In the genomic region with DNA sequence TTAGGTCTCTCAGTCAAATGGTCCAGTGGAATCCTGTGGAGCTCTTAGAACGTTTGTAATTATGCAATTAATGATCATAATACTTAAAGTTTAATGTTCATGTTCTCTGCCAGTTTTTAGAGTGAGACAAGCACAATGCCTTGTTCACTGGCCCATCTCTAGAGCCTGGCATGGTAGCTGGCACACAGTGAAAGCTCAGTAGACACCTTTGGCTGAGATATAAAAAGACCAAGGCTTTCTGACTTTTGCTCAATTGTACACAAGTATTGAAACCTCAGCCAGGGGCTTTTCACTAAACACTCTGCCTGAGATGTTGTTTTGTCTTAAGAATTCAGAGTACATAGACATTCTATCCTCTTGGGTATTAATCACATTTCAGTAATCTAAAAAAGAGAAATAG, we compare ENCODE assay signal across 10 cellular contexts.
DNase-seq lines count a peak whose midpoint lies in the region; ATAC-seq and TF ChIP-seq lines count a peak whose summit lies in the region.
"Had no signal": no experiment of that assay in that cellular context is flagged by ENCODE, and none has a peak within 500 bp of the region (broad histone marks: within the 10 kb centered on the region; RNA-seq: fewer than 3 reads in every experiment).

No MANE protein-coding gene starts in this region.

- no peaks in the 10 kb centered on the region for H3K79me2 ChIP-seq in neural progenitor cell (ENCODE audit: low read depth)

- peaks cover 6% of the 10 kb centered on the region for H3K9me3 Mint-ChIP-seq in neural progenitor cell

- H3K36me3 Mint-ChIP-seq in T-helper 17 cell (ENCODE audit: low read depth) (peaks cover 3% of the 10 kb centered on the region), neural progenitor cell (no peaks in the 10 kb centered on the region)

- H3K4me1 Mint-ChIP-seq in T-helper 17 cell, result peaks cover 34% of the 10 kb centered on the region
- H3K4me1 Mint-ChIP-seq in neural progenitor cell, result peaks cover 43% of the 10 kb centered on the region

- DNase-seq in T-helper 17 cell (peak in 1 of 3 donors; percentile 21), neural progenitor cell (ENCODE audit: low spot score) (no peak), AG20443 (ENCODE audit: low spot score) (no peak), NCI-H524 (lab: John Stamatoyannopoulos, UW) (no peak), globus pallidus (ENCODE audit: low spot score) (no peak)
- DNase-seq: NCI-H2171 treated with DMSO at 0.1 percent for 48 hours had no signal

- H3K36me3 ChIP-seq in neural progenitor cell, result no peaks in the 10 kb centered on the region

- no peaks in the 10 kb centered on the region for H3K9me3 ChIP-seq in T-helper 17 cell (ENCODE audit: control insufficient read depth, low read length, poor library complexity, severe bottlenecking)
- H3K9me3 ChIP-seq in neural progenitor cell (ENCODE audit: low read depth), result no peaks in the 10 kb centered on the region

- H3K27ac ChIP-seq in neural progenitor cell, result no peak overlapping the region

- ATAC-seq in GM18867 (IDR thresholded peaks at IDR 0.05; ENCODE audit: unreplicated experiment) (peak; percentile 49), HG02623 (IDR thresholded peaks at IDR 0.05; ENCODE audit: unreplicated experiment) (peak; percentile 44), T-helper 17 cell (peak; percentile 59), HG02973 (IDR thresholded peaks at IDR 0.05; ENCODE audit: unreplicated experiment) (no peak)
- ATAC-seq: sciatic nerve had no signal

- H3K27me3 Mint-ChIP-seq in T-helper 17 cell (no peaks in the 10 kb centered on the region), neural progenitor cell (ENCODE audit: insufficient read depth, low read depth) (no peaks in the 10 kb centered on the region)

- H3F3A ChIP-seq in neural progenitor cell (ENCODE audit: low read depth), result no peaks in the 10 kb centered on the region

- no peak overlapping the region for H3K4me3 ChIP-seq in neural progenitor cell

- no peaks in the 10 kb centered on the region for H4K20me1 ChIP-seq in neural progenitor cell (ENCODE audit: low read depth)

- H3K9ac ChIP-seq in neural progenitor cell, result no peak overlapping the region

- peaks cover 39% of the 10 kb centered on the region for H3K4me1 ChIP-seq in neural progenitor cell

- H3K4me3 Mint-ChIP-seq in T-helper 17 cell (peak overlapping the region; percentile 82), neural progenitor cell (no peak overlapping the region)

- H3K27ac Mint-ChIP-seq in T-helper 17 cell (peak overlapping the region; percentile 97), neural progenitor cell (peak overlapping the region; percentile 16)

- H3K4me2 ChIP-seq in neural progenitor cell, result no peak overlapping the region

- H2AFZ ChIP-seq in neural progenitor cell (replicated peaks), result no peak overlapping the region

- H3K27me3 ChIP-seq in neural progenitor cell, result no peaks in the 10 kb centered on the region

- no peak for TF ChIP-seq CTCF in neural progenitor cell (IDR thresholded peaks at IDR 0.05)
